ENCODE assay signal across 28 cellular contexts in genomic region chr1:93653656-93654055, GRCh38.
"Had no signal": no experiment of that assay in that cellular context is flagged by ENCODE, and none has a peak within 500 bp of the region (broad histone marks: within the 10 kb centered on the region; RNA-seq: fewer than 3 reads in every experiment).

No MANE protein-coding gene starts in this region.

- H3K4me2 ChIP-seq: KMS-11 had no signal

- DNase-seq: activated CD4-positive, alpha-beta T cell treated with anti-CD3 and anti-CD28 coated beads, Interleukin-2, amount 10 ng/mL, durations not matched to agents 24 days and 14 days; activated CD4-positive, alpha-beta T cell treated with anti-CD3 and anti-CD28 coated beads, Interleukin-2, amount 50 U/mL, for 4 hours; activated CD8-positive, alpha-beta T cell treated with anti-CD3 and anti-CD28 coated beads for 36 hours; activated gamma-delta T cell; activated naive CD4-positive, alpha-beta T cell treated with Interleukin-2 at 50 U/mL for 16 hours; activated naive CD8-positive, alpha-beta T cell treated with anti-CD3 and anti-CD28 coated beads, Interleukin-2, amount 10 ng/mL, durations not matched to agents 7 days and 5 days; activated T-cell treated with anti-CD3 and anti-CD28 coated beads, Interleukin-2, amount 50 U/mL, for 24 hours; amygdala; body of pancreas; MM.1S; MV-4-11; NCI-H1092; NCI-H1436 treated with DMSO at 0.1 percent for 48 hours; NCI-H1694 treated with DMSO at 0.1 percent for 48 hours; NCI-H2029; NCI-H2107; NCI-H2171; NCI-H510A; NCI-H526; NCI-H748 treated with DMSO at 0.1 percent for 48 hours; NK-92 treated with Interleukin-12 subunit alpha and Interleukin-12 subunit beta, amount 100 ng/mL, for 24 hours; SHP77; SJCRH30 had no signal

- H3K4me1 ChIP-seq: breast epithelium, SJCRH30 had no signal

- H3K27me3 ChIP-seq: body of pancreas, breast epithelium, SJCRH30 had no signal

- H3K27ac ChIP-seq: body of pancreas, breast epithelium, KMS-11, SJCRH30, SK-N-MC had no signal

- H3K9ac ChIP-seq: KMS-11 had no signal

- H3K9me3 ChIP-seq: body of pancreas, breast epithelium, SJCRH30 had no signal

- ATAC-seq: activated CD8-positive, alpha-beta T cell treated with anti-CD3 and anti-CD28 coated beads for 36 hours; body of pancreas had no signal

- H3K36me3 ChIP-seq: breast epithelium had no signal

- FAIRE-seq: astrocyte, TTC549 had no signal

- H3K4me3 ChIP-seq: body of pancreas, breast epithelium, SJCRH30, SK-N-MC had no signal
